In the genomic region with DNA sequence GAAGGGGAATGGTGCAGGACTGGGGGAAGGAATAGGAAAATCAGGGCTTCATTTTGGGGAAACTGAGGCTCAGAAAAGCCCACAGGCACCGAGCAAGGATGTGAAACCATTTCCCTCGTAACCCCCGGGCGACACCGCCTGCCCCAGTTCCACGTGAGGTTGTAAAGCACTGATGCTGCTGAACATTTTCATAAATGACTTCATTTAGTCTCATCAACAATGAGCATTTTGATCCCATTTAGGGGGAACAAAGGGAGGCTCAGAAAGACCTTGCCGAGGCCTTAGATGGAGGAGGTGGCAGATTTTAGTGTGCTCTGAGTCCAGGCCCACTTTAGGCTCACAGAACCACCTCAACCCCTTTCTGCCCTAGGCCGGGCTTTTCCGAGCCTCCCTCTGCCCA, we compare ENCODE assay signal across 14 cellular contexts. TPM values are rescaled to one million over a fixed set of nuclear protein-coding genes. Genes with fewer than 3 reads are reported as not detected.
"Had no signal": no experiment of that assay in that cellular context is flagged by ENCODE, and none has a peak within 500 bp of the region (broad histone marks: within the 10 kb centered on the region; RNA-seq: fewer than 3 reads in every experiment).

No MANE protein-coding gene starts in this region.

- H3K4me3 Mint-ChIP-seq: activated CD4-positive, alpha-beta T cell treated with anti-CD3 and anti-CD28 coated beads, Interleukin-2, amount 10 ng/mL, durations not matched to agents 24 days and 14 days; activated CD8-positive, alpha-beta T cell treated with anti-CD3 and anti-CD28 coated beads, Interleukin-2, amount 10 ng/mL, durations not matched to agents 7 days and 5 days; activated naive CD8-positive, alpha-beta T cell; naive B cell; T-helper 2 cell treated with Interferon-gamma antibody and Interleukin-4, amounts not matched to agents 5 μg/mL and 100 μg/mL, for 36 hours had no signal

- H3K27ac Mint-ChIP-seq: activated CD4-positive, alpha-beta T cell treated with anti-CD3 and anti-CD28 coated beads, Interleukin-2, amount 10 ng/mL, durations not matched to agents 24 days and 14 days; activated naive CD8-positive, alpha-beta T cell; naive B cell; T-helper 2 cell treated with Interferon-gamma antibody and Interleukin-4, amounts not matched to agents 5 μg/mL and 100 μg/mL, for 36 hours had no signal

- H3K27me3 Mint-ChIP-seq: activated naive CD8-positive, alpha-beta T cell had no signal

- H3K36me3 Mint-ChIP-seq: activated naive CD8-positive, alpha-beta T cell had no signal

- H3K27ac ChIP-seq: body of pancreas, esophagus squamous epithelium, prostate gland, testis had no signal

- DNase-seq: amniotic stem cell, cortex of kidney, esophagus squamous epithelium had no signal

- H3K4me1 Mint-ChIP-seq: activated CD4-positive, alpha-beta T cell treated with anti-CD3 and anti-CD28 coated beads, Interleukin-2, amount 10 ng/mL, durations not matched to agents 24 days and 14 days had no signal

- H3K9me3 Mint-ChIP-seq: activated CD4-positive, alpha-beta T cell treated with anti-CD3 and anti-CD28 coated beads, Interleukin-2, amount 10 ng/mL, durations not matched to agents 24 days and 14 days; T-helper 2 cell treated with Interferon-gamma antibody and Interleukin-4, amounts not matched to agents 5 μg/mL and 100 μg/mL, for 36 hours had no signal

RNA-seq across cellular contexts. Expression of gene FBXO27, which starts 20.5 kb away (rescaled TPM):
- total RNA-seq: activated CD8-positive, alpha-beta T cell treated with anti-CD3 and anti-CD28 coated beads, Interleukin-2, amount 10 ng/mL, durations not matched to agents 7 days and 5 days; mononuclear cell had no signal

RNA-seq across cellular contexts. Expression of gene ACP7, which starts 31.3 kb away (rescaled TPM):
- total RNA-seq: activated CD4-positive, alpha-beta T cell treated with anti-CD3 and anti-CD28 coated beads, Interleukin-2, amount 10 ng/mL, durations not matched to agents 24 days and 14 days; activated CD8-positive, alpha-beta T cell treated with anti-CD3 and anti-CD28 coated beads, Interleukin-2, amount 10 ng/mL, durations not matched to agents 7 days and 5 days; body of pancreas; fibroblast of villous mesenchyme; lung; mononuclear cell; testis had no signal
